8 cellular contexts compared by ENCODE assay signal in genomic region chr3:9732753-9733115, GRCh38. TPM values are rescaled to one million over a fixed set of nuclear protein-coding genes. Genes with fewer than 3 reads are reported as not detected.
DNase-seq lines count a peak whose midpoint lies in the region; FAIRE-seq and TF ChIP-seq lines count a peak whose summit lies in the region.

No MANE protein-coding gene starts in this region.

- CTCF ChIA-PET in AG04450 (lab: Charles Lee): interaction anchor here (1.2 to 2.1 kb wide), 5 partner anchors 17 to 379 kb away, joined by 3 to 6 read pairs (median 4); no protein-coding TSS in a partner anchor

- peaks cover 36% of the 10 kb centered on the region for H3K36me3 ChIP-seq in HUES64 (ENCODE audit: insufficient read depth, low read length)

- H3K4me1 Mint-ChIP-seq in mesothelial cell of epicardium: peaks cover 23% of the 10 kb centered on the region

- H3K9ac ChIP-seq in HUES64 (ENCODE audit: low read depth, low read length): peak overlapping the region; percentile 100

- H3K4me1 ChIP-seq in HUES64 (ENCODE audit: insufficient read depth, low read length): peaks cover 5% of the 10 kb centered on the region; the same call in 1 of the 2 replicates

- TF ChIP-seq CTCF in AG04450 (IDR thresholded peaks at IDR 0.05; ENCODE audit: low read depth, low read length) (no peak), mesothelial cell of epicardium (IDR thresholded peaks at IDR 0.05; ENCODE audit: unreplicated experiment) (no peak)

- POLR2A ChIA-PET in AG04450 (lab: Yijun Ruan, JAX): interaction anchor here (0.6 kb wide), 1 partner anchor 281 kb away, joined by 4 read pairs; no protein-coding TSS in a partner anchor

- H3K27me3 ChIP-seq in AG04450 (ENCODE audit: control insufficient read depth, insufficient read depth, low read length) (no peaks in the 10 kb centered on the region), HUES64 (ENCODE audit: insufficient read depth, low read length) (no peaks in the 10 kb centered on the region)

- FAIRE-seq in urothelium cell line (lab: Jason Lieb, UNC): no peak

- 74% methylated on average over 6 of the region's 6 CpGs for WGBS in HUES64

- H3K9me3 ChIP-seq in AG04450 (ENCODE audit: control insufficient read depth, insufficient read depth, low read length) (no peaks in the 10 kb centered on the region; the same call in 1 of the 2 replicates), HUES64 (ENCODE audit: insufficient read depth, low read depth, low read length) (no peaks in the 10 kb centered on the region)

- H3K9me3 Mint-ChIP-seq in mesothelial cell of epicardium: no peaks in the 10 kb centered on the region

- peak overlapping the region; percentile 86 for H3K27ac Mint-ChIP-seq in mesothelial cell of epicardium

- H3K36me3 Mint-ChIP-seq in mesothelial cell of epicardium: peaks cover 17% of the 10 kb centered on the region

- H3K27me3 Mint-ChIP-seq in mesothelial cell of epicardium (ENCODE audit: low read depth): no peaks in the 10 kb centered on the region

- H3K4me3 ChIP-seq in AG04450 (ENCODE audit: low read depth, low read length) (peak overlapping the region; percentile 92), HUES64 (ENCODE audit: low read length) (peak overlapping the region; percentile 95)

- peak overlapping the region; percentile 94 for H3K4me3 Mint-ChIP-seq in mesothelial cell of epicardium

- no peak for DNase-seq in AG04450 (ENCODE audit: low read depth, low spot score)
- peak; percentile 41 for DNase-seq in cerebellar cortex (ENCODE audit: low spot score)
- no peak for DNase-seq in mesothelial cell of epicardium (ENCODE audit: low spot score in 2 of 2, unreplicated experiment in 2 of 2)
- DNase-seq in effector CD4-positive, alpha-beta T cell: no peak
- no peak for DNase-seq in retina
- no peak for DNase-seq in urothelium cell line (ENCODE audit: low spot score)
- DNase-seq in Ammon's horn (ENCODE audit: low spot score): no peak

- H3K27ac ChIP-seq in AG04450 (ENCODE audit: low read depth, low read length): no peak overlapping the region
- no peak overlapping the region for H3K27ac ChIP-seq in HUES64 (ENCODE audit: low read depth, low read length)

RNA-seq across cellular contexts. Expression of gene BRPF1, which starts 1.2 kb away (rescaled TPM):
- polyA plus RNA-seq in AG04450 (2011; rRNA removed): 5.7 and 8.3 TPM in 2 replicates
- polyA minus RNA-seq in AG04450 (2011; rRNA and poly(A)+ RNA removed): 16.4 and 19.5 TPM in 2 replicates
- 14.9 TPM for polyA plus RNA-seq in HUES64 (2013, experiment 1 of 2)
- polyA plus RNA-seq in HUES64 (2013, experiment 2 of 2): 16.9 TPM
- total RNA-seq in mesothelial cell of epicardium: 24.1 to 27.1 TPM (median 26.6 TPM) in 3 replicates

RNA-seq across cellular contexts. Expression of gene OGG1, which starts 17.0 kb away (rescaled TPM):
- polyA plus RNA-seq in AG04450 (2011; rRNA removed): 23.5 and 26.5 TPM in 2 replicates
- 37.5 and 56.8 TPM in 2 replicates for polyA minus RNA-seq in AG04450 (2011; rRNA and poly(A)+ RNA removed)
- polyA plus RNA-seq in HUES64 (2013, experiment 1 of 2): 25.6 TPM
- 21.8 TPM for polyA plus RNA-seq in HUES64 (2013, experiment 2 of 2)
- total RNA-seq in mesothelial cell of epicardium: 37.2 to 51.0 TPM (median 46.0 TPM) in 3 replicates

RNA-seq across cellular contexts. Expression of gene CPNE9, which starts 29.1 kb away (rescaled TPM):
- polyA plus RNA-seq in AG04450 (2011; rRNA removed): not detected in 2 replicates
- polyA minus RNA-seq in AG04450 (2011; rRNA and poly(A)+ RNA removed): not detected in 2 replicates
- polyA plus RNA-seq in HUES64 (2013, experiment 1 of 2): 2.0 TPM
- polyA plus RNA-seq in HUES64 (2013, experiment 2 of 2): 2.3 TPM
- 0.42 TPM in 1 of 3 replicates, not detected in the others for total RNA-seq in mesothelial cell of epicardium

RNA-seq across cellular contexts. Expression of gene CAMK1, which starts 37.0 kb away (rescaled TPM):
- 26.8 and 28.7 TPM in 2 replicates for polyA plus RNA-seq in AG04450 (2011; rRNA removed)
- 14.6 and 17.7 TPM in 2 replicates for polyA minus RNA-seq in AG04450 (2011; rRNA and poly(A)+ RNA removed)
- polyA plus RNA-seq in HUES64 (2013, experiment 1 of 2): 8.6 TPM
- 10.7 TPM for polyA plus RNA-seq in HUES64 (2013, experiment 2 of 2)
- 9.7 to 11.3 TPM (median 10.8 TPM) in 3 replicates for total RNA-seq in mesothelial cell of epicardium

RNA-seq across cellular contexts. Expression of gene TADA3, which starts 59.5 kb away (rescaled TPM):
- polyA plus RNA-seq in AG04450 (2011; rRNA removed): 61.8 and 83.7 TPM in 2 replicates
- polyA minus RNA-seq in AG04450 (2011; rRNA and poly(A)+ RNA removed): 59.2 and 73.6 TPM in 2 replicates
- 56.4 TPM for polyA plus RNA-seq in HUES64 (2013, experiment 1 of 2)
- polyA plus RNA-seq in HUES64 (2013, experiment 2 of 2): 62.4 TPM
- total RNA-seq in mesothelial cell of epicardium: 67.2 to 71.0 TPM (median 69.8 TPM) in 3 replicates
